In the genomic region with DNA sequence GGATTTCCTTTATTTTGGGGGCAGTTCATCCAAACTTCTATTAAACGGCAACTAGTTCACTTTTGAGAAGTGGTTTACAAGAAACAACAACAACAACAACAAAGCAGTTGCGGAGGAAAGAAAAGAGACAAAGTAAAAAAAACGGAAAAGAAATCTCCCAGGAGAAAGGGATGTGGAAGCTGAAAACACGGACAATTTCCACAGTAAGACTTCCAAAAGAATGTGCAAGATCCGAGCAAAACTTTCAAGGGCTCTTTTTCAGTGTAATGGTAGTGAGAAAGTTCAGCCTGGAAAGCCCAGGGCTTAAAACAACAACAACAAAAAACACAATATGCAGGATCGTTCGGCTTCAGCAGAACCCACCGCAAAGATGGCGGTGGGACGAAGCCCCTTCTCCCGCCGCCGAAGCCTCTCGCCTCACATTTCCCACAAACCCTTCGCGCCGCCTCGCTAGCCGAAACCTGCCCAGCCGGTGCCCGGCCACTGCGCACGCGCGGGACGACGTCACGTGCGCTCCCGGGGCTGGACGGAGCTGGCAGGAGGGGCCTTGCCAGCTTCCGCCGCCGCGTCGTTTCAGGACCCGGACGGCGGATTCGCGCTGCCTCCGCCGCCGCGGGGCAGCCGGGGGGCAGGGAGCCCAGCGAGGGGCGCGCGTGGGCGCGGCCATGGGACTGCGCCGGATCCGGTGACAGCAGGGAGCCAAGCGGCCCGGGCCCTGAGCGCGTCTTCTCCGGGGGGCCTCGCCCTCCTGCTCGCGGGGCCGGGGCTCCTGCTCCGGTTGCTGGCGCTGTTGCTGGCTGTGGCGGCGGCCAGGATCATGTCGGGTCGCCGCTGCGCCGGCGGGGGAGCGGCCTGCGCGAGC, we compare ENCODE assay signal across 8 cellular contexts. TPM values are rescaled to one million over a fixed set of nuclear protein-coding genes. Genes with fewer than 3 reads are reported as not detected.
DNase-seq lines count a peak whose midpoint lies in the region; ATAC-seq and TF ChIP-seq lines count a peak whose summit lies in the region.

TSS of gene TNKS2 (plus strand) at position 553 of the 862 bp plus-strand sequence. CDS start at position 818, 265 bp downstream.

- no peaks in the 10 kb centered on the region for H3K9me3 Mint-ChIP-seq in activated naive CD8-positive, alpha-beta T cell treated with anti-CD3 and anti-CD28 coated beads, Interleukin-2, amount 10 ng/mL, durations not matched to agents 7 days and 5 days
- no peaks in the 10 kb centered on the region for H3K9me3 Mint-ChIP-seq in osteocyte (ENCODE audit: unreplicated experiment)

- H2AFZ ChIP-seq in SU-DHL-6 (ENCODE audit: low read depth, low read length, severe bottlenecking) = peak within 1 kb of the TSS; percentile 81

- no peak for TF ChIP-seq CTCF in GM12864 (IDR thresholded peaks at IDR 0.05; ENCODE audit: low read depth, low read length, missing control alignments)
- TF ChIP-seq CTCF in SU-DHL-6 (IDR thresholded peaks at IDR 0.05; ENCODE audit: insufficient read depth, low read length, poor library complexity, severe bottlenecking) = no peak
- no peak for TF ChIP-seq CTCF in osteocyte (IDR thresholded peaks at IDR 0.05)
- TF ChIP-seq CTCF in thoracic aorta (IDR thresholded peaks at IDR 0.05) = no peak

- peaks cover 23% of the 10 kb centered on the region for H3K36me3 Mint-ChIP-seq in activated naive CD8-positive, alpha-beta T cell treated with anti-CD3 and anti-CD28 coated beads, Interleukin-2, amount 10 ng/mL, durations not matched to agents 7 days and 5 days
- H3K36me3 Mint-ChIP-seq in osteocyte (ENCODE audit: unreplicated experiment) = peaks cover 17% of the 10 kb centered on the region

- peak within 1 kb of the TSS; percentile 99 for H3K27ac Mint-ChIP-seq in activated naive CD8-positive, alpha-beta T cell treated with anti-CD3 and anti-CD28 coated beads, Interleukin-2, amount 10 ng/mL, durations not matched to agents 7 days and 5 days
- peak within 1 kb of the TSS; percentile 97 for H3K27ac Mint-ChIP-seq in osteocyte (ENCODE audit: unreplicated experiment)

- H3K9me2 ChIP-seq in SU-DHL-6 (replicated peaks; ENCODE audit: insufficient read depth, low read length) = no peaks in the 10 kb centered on the region

- no peaks in the 10 kb centered on the region for H3K27me3 ChIP-seq in SU-DHL-6 (ENCODE audit: low read length)
- no peaks in the 10 kb centered on the region for H3K27me3 ChIP-seq in thoracic aorta (replicated peaks; ENCODE audit: insufficient read depth)

- POLR2A ChIA-PET in activated naive CD8-positive, alpha-beta T cell treated with anti-CD3 and anti-CD28 coated beads, Interleukin-2, amount 10 ng/mL, durations not matched to agents 7 days and 5 days (lab: Charles Lee) = interaction anchor here (0.7 to 2.6 kb wide), 9 partner anchors 18 to 1699 kb away, joined by 3 to 21 read pairs (median 3); partner anchors contain the start of genes BTAF1 and CEP55

- H3K36me3 ChIP-seq in SU-DHL-6 (ENCODE audit: low read length) (no peaks in the 10 kb centered on the region; the same call in 1 of the 2 replicates), thoracic aorta (no peaks in the 10 kb centered on the region)

- H3K9ac ChIP-seq in SU-DHL-6 (ENCODE audit: low read length) = peak within 1 kb of the TSS; percentile 84

- H3K27me3 Mint-ChIP-seq in activated naive CD8-positive, alpha-beta T cell treated with anti-CD3 and anti-CD28 coated beads, Interleukin-2, amount 10 ng/mL, durations not matched to agents 7 days and 5 days = no peaks in the 10 kb centered on the region
- H3K27me3 Mint-ChIP-seq in osteocyte (ENCODE audit: unreplicated experiment) = no peaks in the 10 kb centered on the region

- H3K4me1 ChIP-seq in thoracic aorta (ENCODE audit: control insufficient read depth in 1 of 2, low read depth in 2 of 2) = peaks cover 18 to 39% of the 10 kb centered on the region in 2 donors

- H3K9me3 ChIP-seq in SU-DHL-6 (ENCODE audit: insufficient read depth, low read length) = no peaks in the 10 kb centered on the region
- H3K9me3 ChIP-seq in thoracic aorta = no peaks in the 10 kb centered on the region

- H3F3A ChIP-seq in SU-DHL-6 (ENCODE audit: insufficient read depth) = peaks cover 23% of the 10 kb centered on the region

- peak within 1 kb of the TSS; percentile 97 for H3K4me3 Mint-ChIP-seq in activated naive CD8-positive, alpha-beta T cell treated with anti-CD3 and anti-CD28 coated beads, Interleukin-2, amount 10 ng/mL, durations not matched to agents 7 days and 5 days
- peak within 1 kb of the TSS; percentile 98 for H3K4me3 Mint-ChIP-seq in osteocyte (ENCODE audit: unreplicated experiment)

- peaks cover 53% of the 10 kb centered on the region for H3K79me2 ChIP-seq in SU-DHL-6 (ENCODE audit: insufficient read depth, low read length)

- H3K4me2 ChIP-seq in SU-DHL-6 (ENCODE audit: low read depth, low read length, poor library complexity, severe bottlenecking) = peak within 1 kb of the TSS; percentile 99

- H3K4me1 Mint-ChIP-seq in activated naive CD8-positive, alpha-beta T cell treated with anti-CD3 and anti-CD28 coated beads, Interleukin-2, amount 10 ng/mL, durations not matched to agents 7 days and 5 days = peaks cover 42% of the 10 kb centered on the region
- H3K4me1 Mint-ChIP-seq in osteocyte (ENCODE audit: unreplicated experiment) = peaks cover 42% of the 10 kb centered on the region

- H3K27ac ChIP-seq in SU-DHL-6 (ENCODE audit: low read depth, low read length) = peak within 1 kb of the TSS; percentile 84
- peak within 1 kb of the TSS; percentile 92 to 93 for H3K27ac ChIP-seq in thoracic aorta

- intact Hi-C loops in head of caudate nucleus (cut with DNase I) = loop anchor here (5.0 to 10.0 kb wide), 3 partner anchors 109 to 163 kb away; partner anchors contain the start of genes BTAF1, FGFBP3 and PPP1R3C

- ATAC-seq in HG02642 (IDR thresholded peaks at IDR 0.05; ENCODE audit: poor library complexity, unreplicated experiment) (peak; percentile 83), thoracic aorta (ENCODE audit: insufficient number of reproducible peaks, low FRiP score, low read depth) (peak; percentile 89)
- peak; percentile 83 for ATAC-seq in activated naive CD8-positive, alpha-beta T cell treated with anti-CD3 and anti-CD28 coated beads, Interleukin-2, amount 10 ng/mL, durations not matched to agents 7 days and 5 days (ENCODE audit: low read depth)

- peaks cover 27% of the 10 kb centered on the region for H4K20me1 ChIP-seq in SU-DHL-6 (ENCODE audit: low read depth, low read length)

- peak within 1 kb of the TSS; percentile 97 for H3K4me3 ChIP-seq in GM12864 (ENCODE audit: low read depth, low read length)
- peak within 1 kb of the TSS; percentile 77 for H3K4me3 ChIP-seq in SU-DHL-6 (ENCODE audit: insufficient read depth, low read length, poor library complexity, severe bottlenecking)
- peak within 1 kb of the TSS; percentile 93 for H3K4me3 ChIP-seq in thoracic aorta

- DNase-seq in GM12864 (ENCODE audit: low read depth) (peak; percentile 74), NCI-H1105 treated with DMSO at 0.1 percent for 48 hours (lab: John Stamatoyannopoulos, UW) (peak; percentile 85), head of caudate nucleus (peak; percentile 68 to 96 (median 91)), osteocyte (ENCODE audit: extremely low spot score, unreplicated experiment) (peak; percentile 99), thoracic aorta (ENCODE audit: low spot score) (peak; percentile 70)
- DNase-seq in activated naive CD8-positive, alpha-beta T cell treated with anti-CD3 and anti-CD28 coated beads, Interleukin-2, amount 10 ng/mL, durations not matched to agents 7 days and 5 days = peak; percentile 95

RNA-seq across cellular contexts. Expression of gene TNKS2, which starts in this region (rescaled TPM):
- total RNA-seq in activated naive CD8-positive, alpha-beta T cell treated with anti-CD3 and anti-CD28 coated beads, Interleukin-2, amount 10 ng/mL, durations not matched to agents 7 days and 5 days = 10 to 100 TPM; 40.7 to 43.2 TPM
- total RNA-seq in osteocyte (63.5 and 64.9 TPM in 2 replicates), thoracic aorta (10 to 100 TPM; 45.1 to 73.1 TPM)

Comparison
In these comparisons a context has a peak if more than half of its experiments do, and no peak if none do; other contexts are left out.
1. Peak in every context shown above with its lines: DNase-seq, ATAC-seq, H3K4me3 ChIP-seq and H3K27ac ChIP-seq.